In genomic region chr1:116418091-116418830, GRCh38 we compare ENCODE assay signal across 8 cellular contexts. TPM values are rescaled to one million over a fixed set of nuclear protein-coding genes. Genes with fewer than 3 reads are reported as not detected.
A peak's percentile ranks its signal among the peaks of the same experiment; 100 is the strongest.
DNase-seq lines count a peak whose midpoint lies in the region; TF ChIP-seq lines count a peak whose summit lies in the region.

No MANE protein-coding gene starts in this region.

- H3K27ac ChIP-seq in adrenal gland: peak overlapping the region in 3 of 5 donors; percentile 61 to 83 (median 65)
- H3K27ac ChIP-seq in right atrium auricular region: peak overlapping the region; percentile 83 to 88
- H3K27ac ChIP-seq in prostate gland: peak overlapping the region; percentile 58 to 77
- no peak overlapping the region for H3K27ac ChIP-seq in urinary bladder (ENCODE audit: low read depth)

- intact Hi-C loops in adrenal gland (cut with DNase I): no loop called here
- intact Hi-C loops in prostate gland (cut with DNase I): loop anchor here (5.0 kb wide), 2 partner anchors 41 to 64 kb away; no protein-coding TSS in a partner anchor

- H3K4me3 ChIP-seq in HFF-Myc (replicated peaks; ENCODE audit: low read depth, low read length) (peak overlapping the region; percentile 84), NB4 (ENCODE audit: low read depth, low read length) (peak overlapping the region; percentile 99), adrenal gland (peak overlapping the region; percentile 20 to 77 (median 44)), right atrium auricular region (peak overlapping the region; percentile 70 to 79), prostate gland (peak overlapping the region; percentile 64 to 78), urinary bladder (ENCODE audit: low read depth, low read length) (peak overlapping the region; percentile 81)

- peaks cover 22 to 31% of the 10 kb centered on the region in 2 donors for H3K4me1 ChIP-seq in adrenal gland (replicated peaks in 1 of 2)
- H3K4me1 ChIP-seq in right atrium auricular region: peaks cover 0 to 27% of the 10 kb centered on the region in 2 donors
- H3K4me1 ChIP-seq in prostate gland (replicated peaks): no peaks in the 10 kb centered on the region
- H3K4me1 ChIP-seq in urinary bladder (ENCODE audit: insufficient read depth): no peaks in the 10 kb centered on the region

- peak; percentile 81 for TF ChIP-seq POLR2A in NB4 (IDR thresholded peaks at IDR 0.05; ENCODE audit: extremely low read depth, insufficient read length)
- TF ChIP-seq POLR2A in adrenal gland (IDR thresholded peaks at IDR 0.05): peak; percentile 54 to 55
- peak; percentile 36 for TF ChIP-seq POLR2A in prostate gland (IDR thresholded peaks at IDR 0.05)

- WGBS in adrenal gland, 4 donors: 1 to 5% (median 1%) methylated on average over 14 to 48 of the region's 48 CpGs
- WGBS in prostate gland: under 1% methylated on average over 32 of the region's 48 CpGs
- WGBS in urinary bladder: 1% methylated on average over 48 of the region's 48 CpGs

- H3K27me3 ChIP-seq in adrenal gland (no peaks in the 10 kb centered on the region), right atrium auricular region (no peaks in the 10 kb centered on the region), prostate gland (replicated peaks; ENCODE audit: insufficient read depth) (no peaks in the 10 kb centered on the region)

- POLR2A ChIA-PET in GM10248 (lab: Yijun Ruan, JAX): no interaction called here

- CTCF ChIA-PET in GM10248 (lab: Yijun Ruan, JAX): interaction anchor here (1.2 to 5.3 kb wide), 7 partner anchors 8 to 398 kb away, joined by 3 to 35 read pairs (median 4); no protein-coding TSS in a partner anchor

- DNase-seq in GM10248 (ENCODE audit: extremely low spot score) (peak; percentile 88), HFF-Myc (ENCODE audit: extremely low read depth, low read depth) (peak; percentile 24), NB4 (ENCODE audit: low read depth) (peak; percentile 86), SW480 (ENCODE audit: low spot score) (peak; percentile 72), adrenal gland (peak; percentile 78 to 90 (median 83)), right atrium auricular region (ENCODE audit: low spot score) (peak; percentile 68), prostate gland (ENCODE audit: low spot score) (peak; percentile 76)

- TF ChIP-seq CTCF in GM10248 (IDR thresholded peaks at IDR 0.05; ENCODE audit: control extremely low read depth, extremely low read depth, low read depth, missing control alignments): no peak
- TF ChIP-seq CTCF in HFF-Myc (IDR thresholded peaks at IDR 0.05; ENCODE audit: low read depth, low read length, missing control alignments): no peak
- TF ChIP-seq CTCF in NB4 (IDR thresholded peaks at IDR 0.05; ENCODE audit: low read depth, low read length): no peak
- TF ChIP-seq CTCF in adrenal gland (IDR thresholded peaks at IDR 0.05): no peak
- TF ChIP-seq CTCF in right atrium auricular region (IDR thresholded peaks at IDR 0.05): peak in 1 of 2 donors; percentile 39
- peak in 3 of 4 experiments; percentile 12 to 21 (median 14) for TF ChIP-seq CTCF in prostate gland (IDR thresholded peaks at IDR 0.05)

- H3K36me3 ChIP-seq in adrenal gland (replicated peaks in 1 of 2) (no peaks in the 10 kb centered on the region), right atrium auricular region (no peaks in the 10 kb centered on the region), prostate gland (no peaks in the 10 kb centered on the region), urinary bladder (ENCODE audit: insufficient read depth) (no peaks in the 10 kb centered on the region)

- H3K9me3 ChIP-seq in adrenal gland (replicated peaks in 1 of 3) (no peaks in the 10 kb centered on the region), right atrium auricular region (no peaks in the 10 kb centered on the region), prostate gland (no peaks in the 10 kb centered on the region)

RNA-seq across cellular contexts. Expression of gene ATP1A1, which starts 45.2 kb away (rescaled TPM):
- 100 to 1,000 TPM; 188 to 377 (median 222) TPM for total RNA-seq in adrenal gland
- 100 to 1,000 TPM in 2 of 3 donors, 10 to 100 TPM in 1; 60.7 to 336 (median 109) TPM for polyA plus RNA-seq in adrenal gland
- 100 to 1,000 TPM; 148 to 256 TPM for total RNA-seq in right atrium auricular region
- total RNA-seq in prostate gland: 100 to 1,000 TPM; 365 to 536 TPM
- total RNA-seq in urinary bladder: 63.6 TPM
- polyA plus RNA-seq in urinary bladder: 230 TPM

Comparison
In these comparisons a context has a peak if more than half of its experiments do, and no peak if none do; other contexts are left out.
1. DNase-seq: peak in every context shown above with its lines; median percentile 88 in GM10248; 86 in NB4; 83 in adrenal gland; 76 in prostate gland; 72 in SW480; 68 in right atrium auricular region; 24 in HFF-Myc.
2. CTCF ChIP-seq: peak in prostate gland (3 of 4); none in GM10248 (single experiment), HFF-Myc (single experiment), NB4 (single experiment) and adrenal gland (0 of 6).
3. H3K4me3 ChIP-seq: peak in every context shown above with its lines; median percentile 99 in NB4; 84 in HFF-Myc; 81 in urinary bladder; 74 in right atrium auricular region; 71 in prostate gland; 44 in adrenal gland.
4. Peak in every context shown above with its lines, with median percentiles within 50 percentile points of each other: POLR2A ChIP-seq.